Comparison of ENCODE assay signal across 23 cellular contexts in genomic region chr1:236213534-236213933, GRCh38.
"Had no signal": no experiment of that assay in that cellular context is flagged by ENCODE, and none has a peak within 500 bp of the region (broad histone marks: within the 10 kb centered on the region; RNA-seq: fewer than 3 reads in every experiment).

No MANE protein-coding gene starts in this region.

- H3K4me3 ChIP-seq: coronary artery, dorsolateral prefrontal cortex, esophagus muscularis mucosa, gastroesophageal sphincter, heart left ventricle, hepatocyte, left ventricle myocardium inferior, lower lobe of right lung, mucosa of descending colon had no signal

- ATAC-seq: foreskin keratinocyte; gastroesophageal sphincter; heart left ventricle; left colon; left lobe of liver; lower lobe of right lung; mucosa of descending colon; naive thymus-derived CD8-positive, alpha-beta T cell had no signal

- DNase-seq: dermis blood vessel endothelial cell; dorsolateral prefrontal cortex; effector CD4-positive, alpha-beta T cell; effector memory CD4-positive, alpha-beta T cell; foreskin keratinocyte; heart left ventricle; hypothalamus; immature natural killer cell; islet precursor cell; kidney; kidney glomerular epithelial cell; left colon; left ventricle myocardium inferior; lower lobe of right lung; mesenchymal stem cell; mucosa of descending colon; naive B cell; naive thymus-derived CD8-positive, alpha-beta T cell had no signal
